9 cellular contexts compared by ENCODE assay signal in the genomic region with DNA sequence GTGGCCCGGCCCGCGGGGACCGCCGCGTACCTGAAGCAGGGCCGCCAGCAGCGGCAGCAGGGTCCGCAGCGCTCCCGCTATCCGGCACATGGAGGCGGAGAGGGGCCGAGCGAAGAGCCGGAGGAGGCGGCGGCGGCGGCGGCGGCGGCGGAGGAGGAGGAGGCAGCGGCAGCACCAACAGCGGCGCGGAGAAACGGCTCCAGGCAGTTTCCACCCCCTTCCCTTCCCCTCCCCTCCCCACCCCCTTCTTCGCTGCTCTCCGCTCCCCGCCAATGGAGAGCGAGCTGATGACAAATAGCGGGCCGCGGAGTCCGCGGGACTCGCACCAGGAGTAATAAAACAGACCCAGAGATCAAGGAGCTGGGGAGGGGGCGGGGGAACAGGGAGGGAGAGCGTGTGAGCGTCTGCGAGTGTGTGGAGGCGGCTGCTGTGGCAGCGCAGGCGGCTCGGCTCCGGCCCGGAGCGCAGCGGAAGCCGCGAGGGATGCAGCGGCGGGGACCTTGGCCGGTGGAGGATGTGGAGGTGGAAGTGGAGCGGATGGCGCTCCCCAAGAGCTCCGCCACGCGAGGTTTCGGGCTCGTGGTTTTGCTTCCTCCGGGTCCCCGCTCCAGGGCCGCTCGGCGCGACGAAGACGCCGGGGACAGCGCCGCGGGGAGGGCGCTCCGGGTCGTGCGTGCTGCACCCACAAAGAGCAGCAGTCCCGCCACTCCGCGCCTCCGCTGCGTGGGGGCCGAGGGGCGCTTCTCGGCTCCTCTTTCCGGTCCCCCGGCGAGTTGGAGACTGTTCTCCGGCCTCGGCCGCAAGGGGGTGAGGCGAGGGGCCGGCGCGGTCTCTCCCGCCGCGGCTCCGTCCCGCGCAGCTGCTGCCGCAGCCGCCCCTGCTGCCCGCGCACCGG. TPM values are rescaled to one million over a fixed set of nuclear protein-coding genes. Genes with fewer than 3 reads are reported as not detected.
A peak's percentile ranks its signal among the peaks of the same experiment; 100 is the strongest.
DNase-seq lines count a peak whose midpoint lies in the region; ATAC-seq and TF ChIP-seq lines count a peak whose summit lies in the region.
"Had no signal": no experiment of that assay in that cellular context is flagged by ENCODE, and none has a peak within 500 bp of the region (broad histone marks: within the 10 kb centered on the region; RNA-seq: fewer than 3 reads in every experiment).

TSS of gene CDH2 (minus strand) at position 198 of the 895 bp plus-strand sequence. CDS start at position 90, 108 bp downstream.

- no peaks in the 10 kb centered on the region for H3K4me1 ChIP-seq in testis

- peak within 1 kb of the TSS; percentile 74 for H3K27ac Mint-ChIP-seq in endothelial cell (ENCODE audit: unreplicated experiment)
- no peak within 1 kb of the TSS for H3K27ac Mint-ChIP-seq in memory B cell

- 0 to 1% methylated on average over 19 to 100 of the region's 108 CpGs for WGBS in testis, 2 donors

- H3K36me3 Mint-ChIP-seq in endothelial cell (ENCODE audit: low read depth, unreplicated experiment) (peaks cover 16% of the 10 kb centered on the region), memory B cell (peaks cover 6% of the 10 kb centered on the region)

- no peaks in the 10 kb centered on the region for H3K36me3 ChIP-seq in testis (ENCODE audit: low read depth, missing control alignments)

- DNase-seq in activated CD4-positive, CD25-positive, alpha-beta regulatory T cell treated with anti-CD3 and anti-CD28 coated beads, Interleukin-2, amount 50 U/mL, for 72 hours, result no peak
- DNase-seq in NCI-H1092 treated with DMSO at 0.1 percent for 48 hours (lab: John Stamatoyannopoulos, UW) (peak; percentile 93), T1000 (lab: John Stamatoyannopoulos, UW) (peak; percentile 59), endothelial cell (ENCODE audit: low spot score) (peak; percentile 71), memory B cell (ENCODE audit: low spot score in 2 of 2) (no peak), testis (peak; percentile 90)

- H3K4me3 Mint-ChIP-seq in endothelial cell (ENCODE audit: unreplicated experiment) (peak within 1 kb of the TSS; percentile 97), memory B cell (peak within 1 kb of the TSS; percentile 25)

- H3K27me3 ChIP-seq in testis, result no peaks in the 10 kb centered on the region

- H3K27ac ChIP-seq in testis, result peak within 1 kb of the TSS; percentile 81 to 87
- H3K27ac ChIP-seq: C4-2B had no signal

- TF ChIP-seq CTCF in endothelial cell (IDR thresholded peaks at IDR 0.05; ENCODE audit: unreplicated experiment) (peak; percentile 39), testis (IDR thresholded peaks at IDR 0.05) (peak in 1 of 3 experiments; percentile 5)

- no peak for TF ChIP-seq POLR2A in testis (IDR thresholded peaks at IDR 0.05)

- ATAC-seq in activated CD4-positive, CD25-positive, alpha-beta regulatory T cell treated with anti-CD3 and anti-CD28 coated beads, Interleukin-2, amount 50 U/mL, for 24 hours, result peak; percentile 13 to 32
- ATAC-seq in memory B cell (ENCODE audit: low read depth) (no peak), GM21447 (IDR thresholded peaks at IDR 0.05; ENCODE audit: unreplicated experiment) (no peak)

- H3K9me3 ChIP-seq in testis, result no peaks in the 10 kb centered on the region

- no peaks in the 10 kb centered on the region for H3K9me3 Mint-ChIP-seq in endothelial cell (ENCODE audit: unreplicated experiment)
- H3K9me3 Mint-ChIP-seq in memory B cell, result peaks cover 5% of the 10 kb centered on the region

- peak within 1 kb of the TSS; percentile 70 to 85 for H3K4me3 ChIP-seq in testis

- H3K4me1 Mint-ChIP-seq in endothelial cell (ENCODE audit: unreplicated experiment) (peaks cover 20% of the 10 kb centered on the region), memory B cell (peaks cover 4% of the 10 kb centered on the region)

- intact Hi-C loops in testis (cut with DNase I; ENCODE audit: low total_unique reads), result no loop called here

- H3K27me3 Mint-ChIP-seq in endothelial cell (ENCODE audit: unreplicated experiment) (peaks cover 14% of the 10 kb centered on the region), memory B cell (peaks cover 19% of the 10 kb centered on the region)

RNA-seq across cellular contexts. Expression of gene CDH2, which starts in this region (rescaled TPM):
- total RNA-seq in endothelial cell (ENCODE audit: unreplicated experiment) (162 TPM), testis (100 to 1,000 TPM; 128 to 165 TPM)
- 98.6 TPM for polyA plus RNA-seq in testis (ENCODE audit: insufficient read depth, low read depth, low replicate concordance)

Comparison
In these comparisons a context has a peak if more than half of its experiments do, and no peak if none do; other contexts are left out.
1. ATAC-seq: peak in activated CD4-positive, CD25-positive, alpha-beta regulatory T cell treated with anti-CD3 and anti-CD28 coated beads, Interleukin-2, amount 50 U/mL, for 24 hours (2 of 2); none in memory B cell (single experiment) and GM21447 (single experiment).
2. DNase-seq: peak in NCI-H1092 treated with DMSO at 0.1 percent for 48 hours (single experiment), T1000 (single experiment), endothelial cell (single experiment) and testis (single experiment); none in activated CD4-positive, CD25-positive, alpha-beta regulatory T cell treated with anti-CD3 and anti-CD28 coated beads, Interleukin-2, amount 50 U/mL, for 72 hours (single experiment) and memory B cell (0 of 2).